8 cellular contexts compared by ENCODE assay signal in the genomic region with DNA sequence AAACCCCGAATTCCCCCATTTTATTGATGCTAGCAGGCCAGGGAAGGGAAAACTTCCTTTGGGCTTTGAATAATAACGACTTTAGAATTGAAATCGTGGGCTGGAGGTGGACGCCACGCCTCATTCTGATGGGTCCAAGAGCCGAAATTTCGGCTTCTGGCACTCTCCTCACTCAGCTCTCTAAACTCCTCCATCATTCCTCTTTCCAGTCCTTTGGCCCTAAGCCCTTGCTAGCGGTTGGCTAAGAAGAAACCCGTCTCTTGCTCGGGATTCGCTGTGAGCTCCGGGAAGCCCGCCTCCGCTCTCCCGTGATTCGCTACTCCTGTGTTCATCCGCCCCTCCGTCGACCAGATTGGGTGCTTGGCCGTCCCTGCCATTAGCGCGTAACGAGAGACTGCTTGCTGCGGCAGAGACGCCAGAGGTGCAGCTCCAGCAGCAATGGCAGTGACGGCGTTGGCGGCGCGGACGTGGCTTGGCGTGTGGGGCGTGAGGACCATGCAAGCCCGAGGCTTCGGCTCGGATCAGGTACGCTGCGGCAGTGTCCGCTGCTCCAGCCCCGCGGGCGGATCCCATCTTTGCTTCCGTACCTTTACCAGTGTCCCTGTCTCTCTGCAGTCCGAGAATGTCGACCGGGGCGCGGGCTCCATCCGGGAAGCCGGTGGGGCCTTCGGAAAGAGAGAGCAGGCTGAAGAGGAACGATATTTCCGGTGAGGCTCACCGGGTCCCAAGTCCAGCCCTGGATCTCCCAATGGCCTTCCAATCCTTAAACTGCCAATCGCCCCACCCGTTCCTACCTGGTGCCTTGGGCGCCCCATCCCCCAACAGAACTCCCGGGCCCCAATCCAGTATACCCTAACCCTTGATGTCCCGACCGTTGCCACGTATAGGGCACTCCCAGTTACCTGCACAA. TPM values are rescaled to one million over a fixed set of nuclear protein-coding genes. Genes with fewer than 3 reads are reported as not detected.
DNase-seq lines count a peak whose midpoint lies in the region; ATAC-seq, FAIRE-seq and TF ChIP-seq lines count a peak whose summit lies in the region.

A gene (plus strand): TSS at position 379 of the 910 bp plus-strand sequence. CDS start 60 bp downstream, at position 439.

- peak within 1 kb of the TSS; percentile 90 for H3K4me3 ChIP-seq in WERI-Rb-1 (ENCODE audit: low read depth, low read length)
- H3K4me3 ChIP-seq in bronchial epithelial cell (ENCODE audit: low read depth, low read length) = peak within 1 kb of the TSS; percentile 53
- peak within 1 kb of the TSS; percentile 83 for H3K4me3 ChIP-seq in smooth muscle cell

- peak within 1 kb of the TSS; percentile 78 for H3K27ac ChIP-seq in WERI-Rb-1
- H3K27ac ChIP-seq in smooth muscle cell (ENCODE audit: low read depth) = no peak within 1 kb of the TSS

- peaks cover 49% of the 10 kb centered on the region for H3K79me2 ChIP-seq in smooth muscle cell (ENCODE audit: low read depth)

- H3K9ac ChIP-seq in smooth muscle cell (ENCODE audit: low read depth) = peak within 1 kb of the TSS; percentile 80

- H2AFZ ChIP-seq in smooth muscle cell (ENCODE audit: low read depth) = peak within 1 kb of the TSS; percentile 73

- H3K4me1 ChIP-seq in smooth muscle cell (ENCODE audit: low read depth) = peaks cover 3% of the 10 kb centered on the region

- DNase-seq in AG08395 (ENCODE audit: low spot score) (peak; percentile 100), NCI-H2227 (lab: John Stamatoyannopoulos, UW; ENCODE audit: unreplicated experiment) (peak; percentile 98), WERI-Rb-1 (peak; percentile 97), bronchial epithelial cell (ENCODE audit: low read depth) (peak; percentile 96), iPS-NIHi11 (ENCODE audit: low spot score) (peak; percentile 98), smooth muscle cell (lab: John Stamatoyannopoulos, UW; ENCODE audit: unreplicated experiment) (peak; percentile 76)

- H3K4me2 ChIP-seq in smooth muscle cell = peak within 1 kb of the TSS; percentile 98

- no peaks in the 10 kb centered on the region for H3K27me3 ChIP-seq in WERI-Rb-1 (ENCODE audit: insufficient read depth, low read depth, severe bottlenecking)
- no peaks in the 10 kb centered on the region for H3K27me3 ChIP-seq in bronchial epithelial cell (ENCODE audit: control insufficient read depth, insufficient read depth, low read length)
- H3K27me3 ChIP-seq in smooth muscle cell (ENCODE audit: low read depth) = no peaks in the 10 kb centered on the region

- FAIRE-seq in bronchial epithelial cell (lab: Jason Lieb, UNC) = peak; percentile 60

- peaks cover 8% of the 10 kb centered on the region for H3F3A ChIP-seq in smooth muscle cell (ENCODE audit: low read depth)

- ATAC-seq in GM18909 (IDR thresholded peaks at IDR 0.05; ENCODE audit: poor library complexity, unreplicated experiment) (peak; percentile 87), HG03159 (IDR thresholded peaks at IDR 0.05; ENCODE audit: unreplicated experiment) (peak; percentile 77)

- H3K36me3 ChIP-seq in WERI-Rb-1 (peaks cover 21% of the 10 kb centered on the region), bronchial epithelial cell (ENCODE audit: control insufficient read depth, insufficient read depth, low read length) (no peaks in the 10 kb centered on the region), smooth muscle cell (ENCODE audit: low read depth) (no peaks in the 10 kb centered on the region)

- H4K20me1 ChIP-seq in smooth muscle cell (ENCODE audit: low read depth) = no peaks in the 10 kb centered on the region

- 2% methylated on average over 61 of the region's 61 CpGs for WGBS in smooth muscle cell (ENCODE audit: low lambda C conversion rate)

- H3K9me3 ChIP-seq in WERI-Rb-1 (ENCODE audit: severe bottlenecking) = no peaks in the 10 kb centered on the region
- H3K9me3 ChIP-seq in smooth muscle cell (replicated peaks; ENCODE audit: low read depth) = no peaks in the 10 kb centered on the region

- no peak for TF ChIP-seq CTCF in WERI-Rb-1 (IDR thresholded peaks at IDR 0.05; ENCODE audit: low read depth, low read length)
- TF ChIP-seq CTCF in bronchial epithelial cell (IDR thresholded peaks at IDR 0.05; ENCODE audit: insufficient read depth, low read length, severe bottlenecking) = no peak
- no peak for TF ChIP-seq CTCF in smooth muscle cell (IDR thresholded peaks at IDR 0.05; ENCODE audit: borderline replicate concordance, insufficient read depth, poor library complexity, severe bottlenecking)

RNA-seq across cellular contexts. Expression of the gene that starts here (rescaled TPM):
- 286 and 496 TPM in 2 replicates for total RNA-seq in bronchial epithelial cell
- 359 and 460 TPM in 2 replicates for total RNA-seq in smooth muscle cell
- 547 and 550 TPM in 2 replicates for polyA plus RNA-seq in smooth muscle cell
